20 cellular contexts compared by ENCODE assay signal in genomic region chr1:198123146-198123545, GRCh38. TPM values are rescaled to one million over a fixed set of nuclear protein-coding genes. Genes with fewer than 3 reads are reported as not detected.
DNase-seq lines count a peak whose midpoint lies in the region; ATAC-seq and TF ChIP-seq lines count a peak whose summit lies in the region.
"Had no signal": no experiment of that assay in that cellular context is flagged by ENCODE, and none has a peak within 500 bp of the region (broad histone marks: within the 10 kb centered on the region; RNA-seq: fewer than 3 reads in every experiment).

No MANE protein-coding gene starts in this region.

- DNase-seq in right atrium auricular region (ENCODE audit: low spot score) (no peak), heart right ventricle (no peak), astrocyte of the hippocampus (ENCODE audit: low read depth, low spot score) (peak; percentile 65), fibroblast of the conjunctiva (ENCODE audit: low read depth) (peak; percentile 70), body of pancreas (no peak), NCI-H2107 (lab: John Stamatoyannopoulos, UW) (no peak)
- DNase-seq in activated CD8-positive, alpha-beta memory T cell treated with anti-CD3 and anti-CD28 coated beads, Interleukin-2, amount 10 ng/mL, durations not matched to agents 7 days and 5 days, result no peak
- DNase-seq: 8988T; activated gamma-delta T cell; CD8-positive, alpha-beta memory T cell; effector CD8-positive, alpha-beta T cell; glutamatergic neuron; GOT3; mesendoderm; NCI-H2081; NCI-H69; upper lobe of right lung had no signal

- no peak for TF ChIP-seq POLR2A in body of pancreas (IDR thresholded peaks at IDR 0.05)

- H3K4me1 Mint-ChIP-seq in activated CD8-positive, alpha-beta memory T cell treated with anti-CD3 and anti-CD28 coated beads, Interleukin-2, amount 10 ng/mL, durations not matched to agents 7 days and 5 days, result no peaks in the 10 kb centered on the region
- H3K4me1 Mint-ChIP-seq: brain; CD8-positive, alpha-beta memory T cell had no signal

- no peak for ATAC-seq in heart right ventricle
- no peak for ATAC-seq in body of pancreas
- no peak for ATAC-seq in activated CD8-positive, alpha-beta memory T cell treated with anti-CD3 and anti-CD28 coated beads, Interleukin-2, amount 10 ng/mL, durations not matched to agents 7 days and 5 days
- ATAC-seq: upper lobe of right lung had no signal

- intact Hi-C loops in heart right ventricle (cut with DNase I) (loop anchor here in 1 of 10 donors (2.0 kb wide), 1 partner anchor 26 kb away; no protein-coding TSS in a partner anchor), body of pancreas (cut with DNase I) (no loop called here)

- H3K36me3 Mint-ChIP-seq in activated CD8-positive, alpha-beta memory T cell treated with anti-CD3 and anti-CD28 coated beads, Interleukin-2, amount 10 ng/mL, durations not matched to agents 7 days and 5 days, result no peaks in the 10 kb centered on the region
- H3K36me3 Mint-ChIP-seq: brain had no signal

- CTCF ChIA-PET in activated CD8-positive, alpha-beta memory T cell treated with anti-CD3 and anti-CD28 coated beads, Interleukin-2, amount 10 ng/mL, durations not matched to agents 7 days and 5 days (lab: Charles Lee), result no interaction called here

- H3K27ac ChIP-seq in right atrium auricular region (peak overlapping the region; percentile 14 to 33), heart right ventricle (no peak overlapping the region), subcutaneous abdominal adipose tissue (ENCODE audit: low read depth, low read length) (peak overlapping the region; percentile 25), body of pancreas (no peak overlapping the region)
- H3K27ac ChIP-seq: skin epidermis, upper lobe of right lung had no signal

- H3K4me3 Mint-ChIP-seq in activated CD8-positive, alpha-beta memory T cell treated with anti-CD3 and anti-CD28 coated beads, Interleukin-2, amount 10 ng/mL, durations not matched to agents 7 days and 5 days, result no peak overlapping the region
- H3K4me3 Mint-ChIP-seq: brain; CD8-positive, alpha-beta memory T cell had no signal

- no peaks in the 10 kb centered on the region for H3K9me3 ChIP-seq in right atrium auricular region
- H3K9me3 ChIP-seq in heart right ventricle, result no peaks in the 10 kb centered on the region
- no peaks in the 10 kb centered on the region for H3K9me3 ChIP-seq in subcutaneous abdominal adipose tissue (ENCODE audit: control insufficient read depth in 5 of 5, low read length in 5 of 5)
- no peaks in the 10 kb centered on the region for H3K9me3 ChIP-seq in body of pancreas
- H3K9me3 ChIP-seq: upper lobe of right lung had no signal

- TF ChIP-seq CTCF in right atrium auricular region (IDR thresholded peaks at IDR 0.05) (no peak), heart right ventricle (IDR thresholded peaks at IDR 0.05) (no peak), body of pancreas (IDR thresholded peaks at IDR 0.05) (no peak)

- H3K27me3 ChIP-seq in right atrium auricular region (no peaks in the 10 kb centered on the region), heart right ventricle (no peaks in the 10 kb centered on the region), subcutaneous abdominal adipose tissue (ENCODE audit: control insufficient read depth in 5 of 5, insufficient read depth in 4 of 5, low read length in 5 of 5) (no peaks in the 10 kb centered on the region), body of pancreas (no peaks in the 10 kb centered on the region)
- H3K27me3 ChIP-seq: upper lobe of right lung had no signal

- WGBS in heart right ventricle, 2 donors, result 53 to 55% methylated on average over 2 of the region's 2 CpGs
- whole genome bisulfite sequencing in body of pancreas, 2 donors, result 48 to 50% methylated on average over 2 of the region's 2 CpGs

- H3K36me3 ChIP-seq in right atrium auricular region (no peaks in the 10 kb centered on the region), heart right ventricle (no peaks in the 10 kb centered on the region), subcutaneous abdominal adipose tissue (ENCODE audit: control insufficient read depth in 5 of 5, insufficient read depth in 5 of 5, low read length in 5 of 5) (no peaks in the 10 kb centered on the region), body of pancreas (replicated peaks in 1 of 2; ENCODE audit: insufficient read depth in 1 of 2, low read depth in 2 of 2) (no peaks in the 10 kb centered on the region)
- H3K36me3 ChIP-seq: upper lobe of right lung had no signal

- H3K9me3 Mint-ChIP-seq in activated CD8-positive, alpha-beta memory T cell treated with anti-CD3 and anti-CD28 coated beads, Interleukin-2, amount 10 ng/mL, durations not matched to agents 7 days and 5 days (ENCODE audit: low read depth), result no peaks in the 10 kb centered on the region
- H3K9me3 Mint-ChIP-seq: brain had no signal

- no peaks in the 10 kb centered on the region for H3K27me3 Mint-ChIP-seq in activated CD8-positive, alpha-beta memory T cell treated with anti-CD3 and anti-CD28 coated beads, Interleukin-2, amount 10 ng/mL, durations not matched to agents 7 days and 5 days

- H3K4me1 ChIP-seq in right atrium auricular region (peaks cover 0 to 32% of the 10 kb centered on the region in 2 donors), heart right ventricle (peaks cover 0 to 36% (median 16%) of the 10 kb centered on the region in 9 donors), subcutaneous abdominal adipose tissue (ENCODE audit: control insufficient read depth in 5 of 5, insufficient read depth in 5 of 5, low read length in 5 of 5) (peaks cover 0 to 47% (median 14%) of the 10 kb centered on the region in 5 donors), body of pancreas (no peaks in the 10 kb centered on the region)

- H3K27ac Mint-ChIP-seq in activated CD8-positive, alpha-beta memory T cell treated with anti-CD3 and anti-CD28 coated beads, Interleukin-2, amount 10 ng/mL, durations not matched to agents 7 days and 5 days, result no peak overlapping the region
- H3K27ac Mint-ChIP-seq: brain; CD8-positive, alpha-beta memory T cell had no signal

- H3K4me3 ChIP-seq in right atrium auricular region (no peak overlapping the region), heart right ventricle (no peak overlapping the region), subcutaneous abdominal adipose tissue (ENCODE audit: low read depth in 1 of 5, low read length in 5 of 5) (no peak overlapping the region), body of pancreas (no peak overlapping the region)
- H3K4me3 ChIP-seq: skin epidermis, upper lobe of right lung had no signal

- H3K9ac ChIP-seq in subcutaneous abdominal adipose tissue (ENCODE audit: low read length in 5 of 5), result peak overlapping the region in 1 of 5 donors; percentile 11

RNA-seq across cellular contexts. Expression of gene NEK7, which starts 33.7 kb away (rescaled TPM):
- total RNA-seq in right atrium auricular region (100 to 1,000 TPM; 168 to 228 TPM), heart right ventricle (100 to 1,000 TPM; 149 to 279 (median 219) TPM), body of pancreas (10 to 100 TPM; 39.2 to 49.5 TPM)
- polyA plus RNA-seq in heart right ventricle, result 10 to 100 TPM; 57.3 to 90.7 TPM
- total RNA-seq in activated CD8-positive, alpha-beta memory T cell treated with anti-CD3 and anti-CD28 coated beads, Interleukin-2, amount 10 ng/mL, durations not matched to agents 7 days and 5 days, result 10 to 100 TPM; 71.4 to 77.4 TPM

Comparison
In these comparisons a context has a peak if more than half of its experiments do, and no peak if none do; other contexts are left out.
1. H3K27ac ChIP-seq: peak in right atrium auricular region (2 of 2) and subcutaneous abdominal adipose tissue (single experiment); none in heart right ventricle (0 of 10) and body of pancreas (0 of 4).
2. DNase-seq: peak in astrocyte of the hippocampus (single experiment) and fibroblast of the conjunctiva (single experiment); none in right atrium auricular region (single experiment), heart right ventricle (0 of 2), body of pancreas (0 of 4), NCI-H2107 (single experiment) and activated CD8-positive, alpha-beta memory T cell treated with anti-CD3 and anti-CD28 coated beads, Interleukin-2, amount 10 ng/mL, durations not matched to agents 7 days and 5 days (single experiment).